2 cellular contexts compared by ENCODE assay signal in genomic region chr5:138389911-138390310, GRCh38. TPM values are rescaled to one million over a fixed set of nuclear protein-coding genes. Genes with fewer than 3 reads are reported as not detected.
"Had no signal": no experiment of that assay in that cellular context is flagged by ENCODE, and none has a peak within 500 bp of the region (broad histone marks: within the 10 kb centered on the region; RNA-seq: fewer than 3 reads in every experiment).

No MANE protein-coding gene starts in this region.

RNA-seq across cellular contexts. Expression of gene CDC25C, which starts 58.3 kb away (rescaled TPM):
- total RNA-seq: left ventricle myocardium superior, mesenteric fat pad had no signal
